ENCODE assay signal across 8 cellular contexts in the genomic region with DNA sequence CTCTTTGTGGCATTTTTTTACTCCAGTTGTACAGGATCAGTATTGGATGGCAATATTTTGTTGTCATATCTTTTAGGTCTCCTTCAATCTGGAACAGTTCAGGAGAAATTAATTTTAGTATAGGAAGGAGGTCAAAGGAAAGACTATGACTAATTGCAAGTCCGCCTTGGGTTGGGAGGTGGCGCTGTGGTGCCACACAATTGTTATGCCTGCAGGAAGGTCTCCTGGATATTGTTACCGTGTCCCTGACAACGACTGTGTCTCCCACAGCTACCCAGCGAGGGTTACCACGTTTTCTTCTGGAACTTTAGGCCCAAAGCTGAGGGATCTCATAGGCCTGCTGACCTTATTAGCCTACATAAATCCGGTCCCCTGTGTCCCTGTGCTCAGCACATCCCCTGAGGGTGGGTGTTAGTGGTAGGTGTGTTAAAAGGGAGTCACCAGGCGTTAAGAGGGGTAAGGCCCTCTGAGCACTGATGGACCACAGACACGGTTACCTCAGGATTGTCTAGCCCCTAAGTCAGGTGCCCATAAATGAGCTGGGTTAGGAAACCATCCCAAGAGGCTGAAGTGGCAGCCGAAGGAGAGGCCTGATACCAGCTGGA. TPM values are rescaled to one million over a fixed set of nuclear protein-coding genes. Genes with fewer than 3 reads are reported as not detected.
DNase-seq lines count a peak whose midpoint lies in the region; ATAC-seq and TF ChIP-seq lines count a peak whose summit lies in the region.

No MANE protein-coding gene starts in this region.

- no peak for TF ChIP-seq POLR2A in body of pancreas (IDR thresholded peaks at IDR 0.05)

- ATAC-seq in body of pancreas: peak; percentile 77
- no peak for ATAC-seq in HG02763 (IDR thresholded peaks at IDR 0.05; ENCODE audit: unreplicated experiment)

- peaks cover 4 to 15% (median 6%) of the 10 kb centered on the region in 3 experiments; a peak in 5 of 7 replicates for H3K36me3 Mint-ChIP-seq in H9 (ENCODE audit: insufficient read depth in 1 of 3, low read depth in 3 of 3)

- no peak overlapping the region for H3K4ac ChIP-seq in H9 (ENCODE audit: low read depth, low read length)

- H3K36me3 ChIP-seq in body of pancreas (replicated peaks in 1 of 2; ENCODE audit: insufficient read depth in 1 of 2, low read depth in 2 of 2): no peaks in the 10 kb centered on the region

- H4K91ac ChIP-seq in H9 (ENCODE audit: insufficient read length, low read depth, low read length): no peak overlapping the region

- H3K4me1 Mint-ChIP-seq in H9: peaks cover 10 to 15% of the 10 kb centered on the region in 2 experiments

- no peaks in the 10 kb centered on the region for H3K79me1 ChIP-seq in H9 (ENCODE audit: insufficient read depth, low read depth, low read length, poor library complexity, severe bottlenecking)

- no peak overlapping the region for H4K8ac ChIP-seq in H9 (replicated peaks; ENCODE audit: insufficient read length, low read depth, low read length)

- H3K27me3 ChIP-seq in H9 (ENCODE audit: insufficient read depth, low read length) (no peaks in the 10 kb centered on the region), body of pancreas (no peaks in the 10 kb centered on the region)

- peaks cover 13 to 15% of the 10 kb centered on the region in 2 experiments; a peak in 4 of 5 replicates for H3K9me3 Mint-ChIP-seq in H9

- TF ChIP-seq CTCF in H9 (conservative IDR thresholded peaks at IDR 0.05) (peak; percentile 96), body of pancreas (IDR thresholded peaks at IDR 0.05) (peak; percentile 55 to 88 (median 69))

- H3K4me1 ChIP-seq in H9 (ENCODE audit: insufficient read depth, low read length) (no peaks in the 10 kb centered on the region), body of pancreas (peaks cover 16% of the 10 kb centered on the region)

- H3K4me3 ChIP-seq in body of pancreas: no peak overlapping the region

- no peak overlapping the region for H3K27ac ChIP-seq in H9 (ENCODE audit: insufficient read length, low read depth, low read length)
- H3K27ac ChIP-seq in body of pancreas: peak overlapping the region; percentile 39 to 81 (median 51)

- H3K18ac ChIP-seq in H9 (ENCODE audit: insufficient read length, low read depth, low read length): peak overlapping the region; percentile 41

- no peaks in the 10 kb centered on the region; the same call in 1 of the 2 replicates for H3K27me3 Mint-ChIP-seq in H9 (ENCODE audit: low read depth)

- no peak overlapping the region for H3K4me2 ChIP-seq in H9 (ENCODE audit: insufficient read depth, insufficient read length, low read length)

- no peaks in the 10 kb centered on the region for H4K20me1 ChIP-seq in H9 (ENCODE audit: control insufficient read depth, insufficient read depth, insufficient read length)

- no peak overlapping the region for H2AK5ac ChIP-seq in H9 (ENCODE audit: insufficient read length, low read length)

- H3K23me2 ChIP-seq in H9 (ENCODE audit: insufficient read length, low read depth, low read length, poor library complexity, severe bottlenecking): no peaks in the 10 kb centered on the region

- intact Hi-C loops in body of pancreas (cut with DNase I): no loop called here

- H3K4me3 Mint-ChIP-seq in H9: no peak overlapping the region

- H3K56ac ChIP-seq in H9 (ENCODE audit: insufficient read length, low read depth, low read length): no peak overlapping the region

- no peak overlapping the region for H3K9ac ChIP-seq in H9 (ENCODE audit: extremely low read depth, insufficient read length, low read length)

- no peak overlapping the region for H3K23ac ChIP-seq in H9 (ENCODE audit: insufficient read length, low read depth, low read length)

- no peak overlapping the region for H2BK15ac ChIP-seq in H9 (ENCODE audit: low read depth, low read length)

- H3K27ac Mint-ChIP-seq in H9: no peak overlapping the region; a peak in 1 of 7 replicates

- peak overlapping the region; percentile 9; the same call in 1 of the 2 replicates for H3K14ac ChIP-seq in H9 (ENCODE audit: insufficient read depth, low read length)

- H4K5ac ChIP-seq in H9 (ENCODE audit: insufficient read length, low read depth, low read length): no peak overlapping the region

- DNase-seq in DMS79 (lab: John Stamatoyannopoulos, UW) (peak; percentile 52), H9 (peak; percentile 80), NCI-H146 treated with DMSO at 0.1 percent for 48 hours (lab: John Stamatoyannopoulos, UW; ENCODE audit: unreplicated experiment) (peak; percentile 41), T1000 (lab: John Stamatoyannopoulos, UW) (peak; percentile 49), body of pancreas (peak; percentile 71 to 84 (median 78)), iris pigment epithelial cell (ENCODE audit: low read depth) (peak; percentile 69)
- DNase-seq in stimulated activated CD4-positive, alpha-beta T cell treated with anti-CD3 and anti-CD28 coated beads, Interleukin-15, amount 100 ng/mL, for 24 hours: peak; percentile 68

- WGBS in H9 (ENCODE audit: extremely low coverage, insufficient read length, low lambda C conversion rate): no CpG with 5 or more reads among the region's 10 CpGs
- 33 to 34% methylated on average over 10 of the region's 10 CpGs for WGBS in body of pancreas, 2 donors

- H3T11ph ChIP-seq in H9 (ENCODE audit: low read length): no peak overlapping the region

- H3K79me2 ChIP-seq in H9 (ENCODE audit: insufficient read depth, low read length): no peaks in the 10 kb centered on the region

- no peak overlapping the region for H2BK5ac ChIP-seq in H9 (ENCODE audit: insufficient read length, low read length)

- H2BK20ac ChIP-seq in H9 (ENCODE audit: low read depth, low read length, poor library complexity, severe bottlenecking): no peak overlapping the region

- no peak overlapping the region for H2BK12ac ChIP-seq in H9 (ENCODE audit: insufficient read length, low read depth, low read length)

- peaks cover 6% of the 10 kb centered on the region for H3K9me3 ChIP-seq in H9 (ENCODE audit: control insufficient read depth, low read depth, low read length)
- no peaks in the 10 kb centered on the region for H3K9me3 ChIP-seq in body of pancreas

- peak overlapping the region; percentile 63 for H2AFZ ChIP-seq in H9 (ENCODE audit: low read length)

- H2BK120ac ChIP-seq in H9 (ENCODE audit: low read depth, low read length, poor library complexity, severe bottlenecking): no peak overlapping the region

RNA-seq across cellular contexts. Expression of a gene that starts 31.5 kb away (rescaled TPM):
- total RNA-seq in H9 (2021) (3.7 and 5.2 TPM in 2 replicates), body of pancreas (1 to 10 TPM; 5.2 to 5.3 TPM)
